Comparison of ENCODE assay signal across 9 cellular contexts in the genomic region with DNA sequence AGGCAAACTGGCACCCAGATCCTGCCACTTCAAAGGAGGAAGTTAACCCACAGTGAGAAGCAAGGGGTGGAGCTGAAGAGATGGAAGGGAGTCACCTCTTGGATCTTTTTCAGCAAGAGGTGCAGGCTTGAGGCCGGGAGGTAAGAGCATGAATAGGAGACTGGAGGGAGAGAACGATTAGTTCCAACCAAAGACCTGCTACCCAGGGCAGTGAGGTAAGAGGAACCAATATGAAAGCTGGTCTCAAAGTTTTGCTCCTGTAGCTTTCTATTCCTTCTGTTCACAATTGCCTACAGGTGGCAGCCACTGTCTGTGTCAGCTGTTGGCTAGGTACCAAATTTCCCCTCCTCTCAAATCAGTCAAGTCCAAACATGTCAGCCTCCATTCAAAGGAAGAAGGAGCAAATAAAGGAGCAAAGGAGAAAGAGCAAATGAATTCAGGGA. TPM values are rescaled to one million over a fixed set of nuclear protein-coding genes. Genes with fewer than 3 reads are reported as not detected.
DNase-seq lines count a peak whose midpoint lies in the region; ATAC-seq, FAIRE-seq and TF ChIP-seq lines count a peak whose summit lies in the region.
"Had no signal": no experiment of that assay in that cellular context is flagged by ENCODE, and none has a peak within 500 bp of the region (broad histone marks: within the 10 kb centered on the region; RNA-seq: fewer than 3 reads in every experiment).

No MANE protein-coding gene starts in this region.

- intact Hi-C loops in CD4-positive, alpha-beta T cell (cut with DNase I, micrococcal nuclease) = no loop called here
- intact Hi-C loops in cardiac septum (cut with DNase I) = no loop called here

- H3K27ac ChIP-seq in CD4-positive, alpha-beta T cell (ENCODE audit: low read depth, low read length) = no peak overlapping the region

- H3K9me3 ChIP-seq in CD4-positive, alpha-beta T cell (ENCODE audit: control insufficient read depth, low read length) = no peaks in the 10 kb centered on the region

- CTCF ChIA-PET in CD4-positive, alpha-beta T cell (lab: Charles Lee) = interaction anchor here (0.8 to 2.1 kb wide), 5 partner anchors 10 to 38 kb away, joined by 3 to 5 read pairs (median 3); no protein-coding TSS in a partner anchor

- no peaks in the 10 kb centered on the region for H3K36me3 Mint-ChIP-seq in CD4-positive, alpha-beta T cell (ENCODE audit: low read depth)

- POLR2A ChIA-PET in CD4-positive, alpha-beta T cell (lab: Charles Lee) = interaction anchor here (0.6 to 2.5 kb wide), 11 partner anchors 9 to 361 kb away, joined by 3 to 8 read pairs (median 4); partner anchors contain the start of genes STAT6 and ZBTB39

- H3K4me1 Mint-ChIP-seq in CD4-positive, alpha-beta T cell (ENCODE audit: low read depth) = peaks cover 59% of the 10 kb centered on the region

- DNase-seq in CD4-positive, alpha-beta T cell = peak in 1 of 10 experiments; percentile 12
- peak; percentile 56 for DNase-seq in NCI-H226
- DNase-seq in bronchial epithelial cell (ENCODE audit: low read depth) = peak; percentile 92
- no peak for DNase-seq in HK-2 (ENCODE audit: unreplicated experiment)
- DNase-seq in cardiac septum (ENCODE audit: low spot score) = no peak
- DNase-seq in RKO (ENCODE audit: low spot score) = no peak

- no peaks in the 10 kb centered on the region for H3K9me3 Mint-ChIP-seq in CD4-positive, alpha-beta T cell

- peak; percentile 82 for ATAC-seq in CD4-positive, alpha-beta T cell (ENCODE audit: poor library complexity)
- peak; percentile 58 for ATAC-seq in GM19395 (IDR thresholded peaks at IDR 0.05; ENCODE audit: unreplicated experiment)
- no peak for ATAC-seq in HG03135 (IDR thresholded peaks at IDR 0.05; ENCODE audit: unreplicated experiment)

- peak overlapping the region; percentile 14 for H3K27ac Mint-ChIP-seq in CD4-positive, alpha-beta T cell

- no peak overlapping the region for H3K4me3 ChIP-seq in bronchial epithelial cell (ENCODE audit: low read depth, low read length)
- H3K4me3 ChIP-seq: lung had no signal

- H3K27me3 ChIP-seq in CD4-positive, alpha-beta T cell (ENCODE audit: control insufficient read depth, insufficient read depth, low read length) = no peaks in the 10 kb centered on the region
- H3K27me3 ChIP-seq in bronchial epithelial cell (ENCODE audit: control insufficient read depth, insufficient read depth, low read length) = no peaks in the 10 kb centered on the region

- H3K36me3 ChIP-seq in bronchial epithelial cell (ENCODE audit: control insufficient read depth, insufficient read depth, low read length) = no peaks in the 10 kb centered on the region

- no peak for FAIRE-seq in bronchial epithelial cell (lab: Jason Lieb, UNC)

- no peak for TF ChIP-seq CTCF in CD4-positive, alpha-beta T cell (IDR thresholded peaks at IDR 0.05)
- peak; percentile 18 for TF ChIP-seq CTCF in bronchial epithelial cell (IDR thresholded peaks at IDR 0.05; ENCODE audit: insufficient read depth, low read length, severe bottlenecking)

- no peaks in the 10 kb centered on the region for H3K27me3 Mint-ChIP-seq in CD4-positive, alpha-beta T cell

- no peak overlapping the region for H3K4me3 Mint-ChIP-seq in CD4-positive, alpha-beta T cell

RNA-seq across cellular contexts. Expression of gene TAC3, which starts 14.9 kb away (rescaled TPM):
- total RNA-seq in CD4-positive, alpha-beta T cell = not detected
- total RNA-seq in bronchial epithelial cell (not detected in 2 replicates), cardiac septum (not detected)
- total RNA-seq: lung had no signal

RNA-seq across cellular contexts. Expression of gene MYO1A, which starts 18.7 kb away (rescaled TPM):
- 1 to 10 TPM; 1.0 to 1.1 TPM for total RNA-seq in CD4-positive, alpha-beta T cell
- under 0.01 and 0.13 TPM in 2 replicates for total RNA-seq in bronchial epithelial cell
- total RNA-seq in cardiac septum = 0.11 TPM

RNA-seq across cellular contexts. Expression of gene ZBTB39, which starts 24.9 kb away (rescaled TPM):
- total RNA-seq in CD4-positive, alpha-beta T cell = 1 to 10 TPM; 6.9 to 8.0 TPM
- total RNA-seq in bronchial epithelial cell = 5.2 and 5.5 TPM in 2 replicates
- total RNA-seq in cardiac septum = 3.5 TPM

RNA-seq across cellular contexts. Expression of gene NEMP1, which starts 47.3 kb away (rescaled TPM):
- total RNA-seq in CD4-positive, alpha-beta T cell = 1 to 10 TPM; 7.2 to 9.9 TPM
- 4.2 and 5.2 TPM in 2 replicates for total RNA-seq in bronchial epithelial cell
- total RNA-seq in cardiac septum = 2.4 TPM

RNA-seq across cellular contexts. Expression of gene NAB2, which starts 57.7 kb away (rescaled TPM):
- total RNA-seq in CD4-positive, alpha-beta T cell = 1 to 10 TPM; 4.8 to 6.1 TPM
- total RNA-seq in bronchial epithelial cell (33.0 and 40.5 TPM in 2 replicates), cardiac septum (37.9 TPM)

Comparison
In these comparisons a context has a peak if more than half of its experiments do, and no peak if none do; other contexts are left out.
1. DNase-seq: peak in NCI-H226 (single experiment) and bronchial epithelial cell (single experiment); none in HK-2 (single experiment), cardiac septum (single experiment) and RKO (single experiment).